8 cellular contexts compared by ENCODE assay signal in the genomic region with DNA sequence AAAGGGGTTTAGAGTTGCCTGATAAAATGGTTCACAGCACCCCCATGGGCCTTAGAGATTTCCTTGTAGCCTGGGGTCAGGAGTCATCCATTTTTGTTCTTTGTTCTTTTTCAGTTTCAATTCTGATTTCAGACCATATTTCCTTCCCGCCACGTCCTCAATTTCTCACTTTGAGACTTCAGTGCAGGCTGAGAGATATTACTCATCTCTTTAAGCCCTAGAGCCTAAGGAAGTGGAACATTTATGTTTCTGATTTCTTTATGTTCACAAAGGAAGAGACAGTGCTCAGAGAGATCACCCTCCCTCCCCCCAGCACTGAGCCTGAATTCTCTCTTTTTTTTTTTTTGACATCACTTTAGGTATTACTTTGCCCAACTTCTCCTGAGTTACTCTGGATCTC. TPM values are rescaled to one million over a fixed set of nuclear protein-coding genes. Genes with fewer than 3 reads are reported as not detected.
A peak's percentile ranks its signal among the peaks of the same experiment; 100 is the strongest.
DNase-seq lines count a peak whose midpoint lies in the region; ATAC-seq lines count a peak whose summit lies in the region.

No MANE protein-coding gene starts in this region.

- H3K27ac Mint-ChIP-seq in activated CD8-positive, alpha-beta T cell treated with anti-CD3 and anti-CD28 coated beads, Interleukin-2, amount 10 ng/mL, durations not matched to agents 7 days and 5 days, result peak overlapping the region; percentile 92

- ATAC-seq in activated CD4-positive, CD25-positive, alpha-beta regulatory T cell treated with anti-CD3 and anti-CD28 coated beads, Interleukin-2, amount 50 U/mL, for 24 hours, result peak; percentile 93
- peak; percentile 67 for ATAC-seq in HG03039 (IDR thresholded peaks at IDR 0.05; ENCODE audit: unreplicated experiment)
- peak; percentile 85 for ATAC-seq in activated CD8-positive, alpha-beta T cell treated with anti-CD3 and anti-CD28 coated beads, Interleukin-2, amount 10 ng/mL, durations not matched to agents 7 days and 5 days

- DNase-seq in activated CD4-positive, CD25-positive, alpha-beta regulatory T cell treated with anti-CD3 and anti-CD28 coated beads, Interleukin-2, amount 50 U/mL, for 72 hours, result no peak
- DNase-seq in activated CD8-positive, alpha-beta T cell treated with anti-CD3 and anti-CD28 coated beads, Interleukin-2, amount 10 ng/mL, durations not matched to agents 7 days and 5 days, result peak; percentile 64
- peak; percentile 61 for DNase-seq in stimulated activated CD4-positive, alpha-beta T cell treated with anti-CD3 and anti-CD28 coated beads, Interleukin-15, amount 100 ng/mL, for 24 hours
- DNase-seq in HuH-7.5 (ENCODE audit: low spot score), result no peak
- DNase-seq in activated gamma-delta T cell treated with Interleukin-2 at 50 U/mL for 16 hours, result no peak
- no peak for DNase-seq in NCI-H1048 (lab: John Stamatoyannopoulos, UW)

- H3K4me3 Mint-ChIP-seq in activated CD8-positive, alpha-beta T cell treated with anti-CD3 and anti-CD28 coated beads, Interleukin-2, amount 10 ng/mL, durations not matched to agents 7 days and 5 days, result peak overlapping the region; percentile 51

- H3K36me3 Mint-ChIP-seq in activated CD8-positive, alpha-beta T cell treated with anti-CD3 and anti-CD28 coated beads, Interleukin-2, amount 10 ng/mL, durations not matched to agents 7 days and 5 days (ENCODE audit: low read depth), result peaks cover 81% of the 10 kb centered on the region

- H3K27me3 Mint-ChIP-seq in activated CD8-positive, alpha-beta T cell treated with anti-CD3 and anti-CD28 coated beads, Interleukin-2, amount 10 ng/mL, durations not matched to agents 7 days and 5 days (ENCODE audit: low read depth), result no peaks in the 10 kb centered on the region

- H3K4me1 Mint-ChIP-seq in activated CD8-positive, alpha-beta T cell treated with anti-CD3 and anti-CD28 coated beads, Interleukin-2, amount 10 ng/mL, durations not matched to agents 7 days and 5 days (ENCODE audit: low read depth), result peaks cover 91% of the 10 kb centered on the region

- no peaks in the 10 kb centered on the region for H3K9me3 Mint-ChIP-seq in activated CD8-positive, alpha-beta T cell treated with anti-CD3 and anti-CD28 coated beads, Interleukin-2, amount 10 ng/mL, durations not matched to agents 7 days and 5 days (ENCODE audit: insufficient read depth)

- CTCF ChIA-PET in activated CD8-positive, alpha-beta T cell treated with anti-CD3 and anti-CD28 coated beads, Interleukin-2, amount 10 ng/mL, durations not matched to agents 7 days and 5 days (lab: Charles Lee), result interaction anchor here (0.9 to 1.8 kb wide), 8 partner anchors 25 to 307 kb away, joined by 3 to 5 read pairs (median 4); a partner anchor contains a TSS

- POLR2A ChIA-PET in activated CD8-positive, alpha-beta T cell treated with anti-CD3 and anti-CD28 coated beads, Interleukin-2, amount 10 ng/mL, durations not matched to agents 7 days and 5 days (lab: Charles Lee), result interaction anchor here (1.2 to 2.0 kb wide), 3 partner anchors 25 to 55 kb away, joined by 3 to 14 read pairs (median 3); no protein-coding TSS in a partner anchor

RNA-seq across cellular contexts. Expression of a gene that starts 56.3 kb away (rescaled TPM):
- 100 to 1,000 TPM; 622 to 627 TPM for total RNA-seq in activated CD8-positive, alpha-beta T cell treated with anti-CD3 and anti-CD28 coated beads, Interleukin-2, amount 10 ng/mL, durations not matched to agents 7 days and 5 days

Comparison
In these comparisons a context has a peak if more than half of its experiments do, and no peak if none do; other contexts are left out.
1. DNase-seq: peak in activated CD8-positive, alpha-beta T cell treated with anti-CD3 and anti-CD28 coated beads, Interleukin-2, amount 10 ng/mL, durations not matched to agents 7 days and 5 days (single experiment) and stimulated activated CD4-positive, alpha-beta T cell treated with anti-CD3 and anti-CD28 coated beads, Interleukin-15, amount 100 ng/mL, for 24 hours (single experiment); none in activated CD4-positive, CD25-positive, alpha-beta regulatory T cell treated with anti-CD3 and anti-CD28 coated beads, Interleukin-2, amount 50 U/mL, for 72 hours (single experiment), HuH-7.5 (single experiment), activated gamma-delta T cell treated with Interleukin-2 at 50 U/mL for 16 hours (single experiment) and NCI-H1048 (single experiment).
2. Peak in every context shown above with its lines, with median percentiles within 50 percentile points of each other: ATAC-seq.